20 cellular contexts compared by ENCODE assay signal in the genomic region with DNA sequence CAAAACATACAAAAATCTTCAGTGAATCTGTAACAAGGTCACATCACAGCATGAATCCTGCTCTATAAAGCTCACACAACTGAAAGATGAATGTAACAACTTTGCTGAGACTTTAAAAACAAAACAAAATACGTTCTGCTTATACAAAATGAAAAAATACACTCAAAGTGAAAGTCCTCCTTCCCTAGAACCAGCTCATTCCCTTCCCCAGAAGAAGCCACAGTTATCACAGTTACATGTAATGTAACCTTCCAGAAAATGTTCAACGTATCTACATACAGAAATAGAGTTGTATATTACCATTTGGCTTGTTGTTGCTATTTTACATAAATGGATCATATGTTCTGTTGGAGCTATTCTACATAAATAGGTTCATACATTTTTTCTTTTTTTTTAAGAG. TPM values are rescaled to one million over a fixed set of nuclear protein-coding genes. Genes with fewer than 3 reads are reported as not detected.
DNase-seq lines count a peak whose midpoint lies in the region; ATAC-seq and TF ChIP-seq lines count a peak whose summit lies in the region.
"Had no signal": no experiment of that assay in that cellular context is flagged by ENCODE, and none has a peak within 500 bp of the region (broad histone marks: within the 10 kb centered on the region; RNA-seq: fewer than 3 reads in every experiment).

No MANE protein-coding gene starts in this region.

- peaks cover 23% of the 10 kb centered on the region for H3K4me1 ChIP-seq in PC-9 (replicated peaks; ENCODE audit: insufficient read depth)

- H3K79me2 ChIP-seq in PC-9 (ENCODE audit: low read depth) = peaks cover 53% of the 10 kb centered on the region

- no peaks in the 10 kb centered on the region for H3K27me3 Mint-ChIP-seq in activated naive CD4-positive, alpha-beta T cell treated with anti-CD3 and anti-CD28 coated beads, Interleukin-2, amount 10 ng/mL, durations not matched to agents 7 days and 5 days
- H3K27me3 Mint-ChIP-seq in stimulated activated naive CD8-positive, alpha-beta T cell treated with anti-CD3 and anti-CD28 coated beads, Interleukin-15, Interleukin-2, amounts not matched to agents 100 ng/mL and 50 ng/mL, for 24 hours = no peaks in the 10 kb centered on the region

- H3K4me3 ChIP-seq in PC-9 (no peak overlapping the region), choroid plexus epithelial cell (ENCODE audit: low read depth, low read length) (no peak overlapping the region)
- H3K4me3 ChIP-seq: body of pancreas, esophagus squamous epithelium, mucosa of descending colon, pancreas, smooth muscle cell, uterus had no signal

- H3K36me3 Mint-ChIP-seq in activated naive CD4-positive, alpha-beta T cell treated with anti-CD3 and anti-CD28 coated beads, Interleukin-2, amount 10 ng/mL, durations not matched to agents 7 days and 5 days = peaks cover 32% of the 10 kb centered on the region
- peaks cover 57% of the 10 kb centered on the region for H3K36me3 Mint-ChIP-seq in stimulated activated naive CD8-positive, alpha-beta T cell treated with anti-CD3 and anti-CD28 coated beads, Interleukin-15, Interleukin-2, amounts not matched to agents 100 ng/mL and 50 ng/mL, for 24 hours (ENCODE audit: low read depth)

- CTCF ChIA-PET in activated naive CD4-positive, alpha-beta T cell treated with anti-CD3 and anti-CD28 coated beads, Interleukin-2, amount 10 ng/mL, durations not matched to agents 7 days and 5 days (lab: Charles Lee) = interaction anchor here (0.5 to 1.8 kb wide), 9 partner anchors 65 to 377 kb away, joined by 3 to 7 read pairs (median 3); a partner anchor contains a TSS
- CTCF ChIA-PET in PC-9 (lab: Charles Lee) = interaction anchor here (0.6 kb wide), 1 partner anchor 66 kb away, joined by 5 read pairs; no protein-coding TSS in a partner anchor

- peaks cover 46% of the 10 kb centered on the region for H3K4me1 Mint-ChIP-seq in activated naive CD4-positive, alpha-beta T cell treated with anti-CD3 and anti-CD28 coated beads, Interleukin-2, amount 10 ng/mL, durations not matched to agents 7 days and 5 days
- H3K4me1 Mint-ChIP-seq in stimulated activated naive CD8-positive, alpha-beta T cell treated with anti-CD3 and anti-CD28 coated beads, Interleukin-15, Interleukin-2, amounts not matched to agents 100 ng/mL and 50 ng/mL, for 24 hours (ENCODE audit: low read depth) = peaks cover 63% of the 10 kb centered on the region

- intact Hi-C loops in PC-9 (cut with micrococcal nuclease; ENCODE audit: unreplicated experiment) = no loop called here

- H3F3A ChIP-seq in PC-9 (ENCODE audit: insufficient read depth, low read depth) = peaks cover 4% of the 10 kb centered on the region; the same call in 1 of the 2 replicates

- POLR2A ChIA-PET in PC-9 (lab: Charles Lee; ENCODE audit: unreplicated experiment) = no interaction called here

- no peaks in the 10 kb centered on the region for H3K27me3 ChIP-seq in PC-9 (ENCODE audit: insufficient read depth, low read depth)
- H3K27me3 ChIP-seq: body of pancreas, esophagus squamous epithelium, pancreas, stomach, uterus had no signal

- no peak overlapping the region for H2AFZ ChIP-seq in PC-9

- H3K27ac ChIP-seq in PC-9 = no peak overlapping the region
- H3K27ac ChIP-seq: body of pancreas, esophagus squamous epithelium, pancreas, RWPE1, stomach, uterus had no signal

- peak overlapping the region; percentile 90; the same call in 1 of the 2 replicates for H3K4me2 ChIP-seq in PC-9
- H3K4me2 ChIP-seq: smooth muscle cell had no signal

- in situ Hi-C loops in KBM-7 (cut with MboI; ENCODE audit: low pct_unique_long_range_greater_than_20kb, low sequenced_read_pairs) = no loop called here

- TF ChIP-seq CTCF in PC-9 (conservative IDR thresholded peaks at IDR 0.05) = no peak
- no peak for TF ChIP-seq CTCF in choroid plexus epithelial cell (conservative IDR thresholded peaks at IDR 0.05; ENCODE audit: low read depth, low read length)

- peak overlapping the region; percentile 54 for H3K4me3 Mint-ChIP-seq in activated naive CD4-positive, alpha-beta T cell treated with anti-CD3 and anti-CD28 coated beads, Interleukin-2, amount 10 ng/mL, durations not matched to agents 7 days and 5 days
- peak overlapping the region; percentile 96 for H3K4me3 Mint-ChIP-seq in stimulated activated naive CD8-positive, alpha-beta T cell treated with anti-CD3 and anti-CD28 coated beads, Interleukin-15, Interleukin-2, amounts not matched to agents 100 ng/mL and 50 ng/mL, for 24 hours

- ATAC-seq in GM18873 (IDR thresholded peaks at IDR 0.05; ENCODE audit: low FRiP score, unreplicated experiment) (no peak), HG03378 (IDR thresholded peaks at IDR 0.05; ENCODE audit: unreplicated experiment) (no peak)
- ATAC-seq: body of pancreas, mucosa of descending colon, pancreas had no signal

- H3K27ac Mint-ChIP-seq in activated naive CD4-positive, alpha-beta T cell treated with anti-CD3 and anti-CD28 coated beads, Interleukin-2, amount 10 ng/mL, durations not matched to agents 7 days and 5 days = peak overlapping the region; percentile 60
- peak overlapping the region; percentile 82 for H3K27ac Mint-ChIP-seq in stimulated activated naive CD8-positive, alpha-beta T cell treated with anti-CD3 and anti-CD28 coated beads, Interleukin-15, Interleukin-2, amounts not matched to agents 100 ng/mL and 50 ng/mL, for 24 hours

- no TSS peak for BruUV-seq in PC-9 (replicated peaks; lab: Mats Ljungman, UMichigan)

- DNase-seq in activated naive CD4-positive, alpha-beta T cell treated with anti-CD3 and anti-CD28 coated beads, Interleukin-2, amount 10 ng/mL, durations not matched to agents 7 days and 5 days = no peak
- DNase-seq in activated naive CD4-positive, alpha-beta T cell treated with Interleukin-2 at 50 U/mL for 16 hours = no peak
- no peak for DNase-seq in PC-9
- peak; percentile 35 for DNase-seq in choroid plexus epithelial cell (ENCODE audit: low read depth)
- DNase-seq in KBM-7 = no peak
- DNase-seq: activated CD4-positive, CD25-positive, alpha-beta regulatory T cell treated with anti-CD3 and anti-CD28 coated beads, Interleukin-2, amount 50 U/mL, for 72 hours; activated effector memory CD4-positive, alpha-beta T cell treated with anti-CD3 and anti-CD28 coated beads, Interleukin-2, amount 50 U/mL, for 16 hours; body of pancreas; esophagus squamous epithelium; islet precursor cell; mucosa of descending colon; NCI-H82; pancreas; stomach; uterus had no signal

- H4K20me1 ChIP-seq in PC-9 (ENCODE audit: insufficient read depth) = 0 out of 2 replicates have a peak, but pooled peaks cover 6% of the 10 kb centered on the region

- H3K9me2 ChIP-seq in PC-9 (ENCODE audit: insufficient read depth) = no peaks in the 10 kb centered on the region

- peaks cover 3% of the 10 kb centered on the region for H3K9me3 Mint-ChIP-seq in activated naive CD4-positive, alpha-beta T cell treated with anti-CD3 and anti-CD28 coated beads, Interleukin-2, amount 10 ng/mL, durations not matched to agents 7 days and 5 days
- H3K9me3 Mint-ChIP-seq in stimulated activated naive CD8-positive, alpha-beta T cell treated with anti-CD3 and anti-CD28 coated beads, Interleukin-15, Interleukin-2, amounts not matched to agents 100 ng/mL and 50 ng/mL, for 24 hours = no peaks in the 10 kb centered on the region

- no peaks in the 10 kb centered on the region; the same call in 1 of the 2 replicates for H3K9me3 ChIP-seq in PC-9 (ENCODE audit: insufficient read depth, low read depth)
- H3K9me3 ChIP-seq: body of pancreas, esophagus squamous epithelium, mucosa of descending colon, pancreas, stomach, uterus had no signal

- peaks cover 22% of the 10 kb centered on the region; the same call in 1 of the 2 replicates for H3K36me3 ChIP-seq in PC-9 (ENCODE audit: low read depth)
- H3K36me3 ChIP-seq: uterus had no signal

RNA-seq across cellular contexts. Expression of a gene that starts 2.6 kb away (rescaled TPM):
- total RNA-seq in PC-9 (2021) = 24.9 and 31.1 TPM in 2 replicates
